16 cellular contexts compared by ENCODE assay signal in genomic region chr7:43694399-43694748, GRCh38. TPM values are rescaled to one million over a fixed set of nuclear protein-coding genes. Genes with fewer than 3 reads are reported as not detected.
DNase-seq lines count a peak whose midpoint lies in the region; ATAC-seq, FAIRE-seq and TF ChIP-seq lines count a peak whose summit lies in the region.
"Had no signal": no experiment of that assay in that cellular context is flagged by ENCODE, and none has a peak within 500 bp of the region (broad histone marks: within the 10 kb centered on the region; RNA-seq: fewer than 3 reads in every experiment).

No MANE protein-coding gene starts in this region.

- TF ChIP-seq EP300 in HepG2 (IDR thresholded peaks at IDR 0.05; ENCODE audit: low read depth in 2 of 2, low read length in 2 of 2) = no peak
- no peak for TF ChIP-seq EP300 in HepG2 (CRISPR knock-in tag; IDR thresholded peaks at IDR 0.05; ENCODE audit: borderline replicate concordance)

- H3K36me3 ChIP-seq in HepG2 (replicated peaks in 1 of 2; ENCODE audit: control insufficient read depth in 1 of 2, insufficient read depth in 2 of 2, low read length in 2 of 2) (no peaks in the 10 kb centered on the region), right lobe of liver (no peaks in the 10 kb centered on the region), adipocyte (ENCODE audit: control insufficient read depth, insufficient read depth, low read length, severe bottlenecking) (no peaks in the 10 kb centered on the region)
- H3K36me3 ChIP-seq: thyroid gland had no signal

- DNase-seq in HepG2 (ENCODE audit: low spot score) (peak; percentile 16), right lobe of liver (no peak), adipocyte (ENCODE audit: low read depth) (peak; percentile 89), fibroblast of the conjunctiva (ENCODE audit: low read depth) (peak; percentile 73), AML-193 (lab: John Stamatoyannopoulos, UW) (no peak), cerebellum (ENCODE audit: low spot score) (no peak), endothelial cell (ENCODE audit: low spot score) (no peak)
- DNase-seq: 8988T; activated CD8-positive, alpha-beta T cell treated with anti-CD3 and anti-CD28 coated beads for 36 hours; activated gamma-delta T cell; DND-41; NCI-H1092 treated with DMSO at 0.1 percent for 48 hours; NCI-H446; thyroid gland had no signal

- TF ChIP-seq CTCF in HepG2 (CRISPR knock-in tag; IDR thresholded peaks at IDR 0.05) = no peak
- no peak for TF ChIP-seq CTCF in right lobe of liver (IDR thresholded peaks at IDR 0.05)
- TF ChIP-seq CTCF in endothelial cell (IDR thresholded peaks at IDR 0.05; ENCODE audit: unreplicated experiment) = no peak

- peak; percentile 46; the same call in 1 of the 3 replicates for ATAC-seq in HepG2
- no peak for ATAC-seq in right lobe of liver
- no peak for ATAC-seq in GM21381 (IDR thresholded peaks at IDR 0.05; ENCODE audit: unreplicated experiment)
- ATAC-seq: activated CD8-positive, alpha-beta T cell treated with anti-CD3 and anti-CD28 coated beads for 36 hours had no signal

- H3K9ac ChIP-seq in HepG2 (ENCODE audit: insufficient read depth, low read depth, low read length) (no peak overlapping the region), adipocyte (ENCODE audit: low read length) (no peak overlapping the region)

- H3K4me1 ChIP-seq in HepG2 (ENCODE audit: insufficient read depth, low read length) (peaks cover 55% of the 10 kb centered on the region), right lobe of liver (peaks cover 0 to 19% (median 3%) of the 10 kb centered on the region in 4 donors), adipocyte (ENCODE audit: control insufficient read depth, insufficient read depth, low read length) (peaks cover 20% of the 10 kb centered on the region)
- H3K4me1 ChIP-seq: thyroid gland had no signal

- peaks cover 2% of the 10 kb centered on the region for H3K4me1 Mint-ChIP-seq in endothelial cell (ENCODE audit: unreplicated experiment)

- intact Hi-C loops in HepG2 (cut with micrococcal nuclease; ENCODE audit: unreplicated experiment) = loop anchor here (2.0 to 5.0 kb wide), 2 partner anchors 18 to 37 kb away; no protein-coding TSS in a partner anchor
- intact Hi-C loops in right lobe of liver (cut with DNase I) = no loop called here

- H3K9me3 ChIP-seq in HepG2 (ENCODE audit: low read length) (no peaks in the 10 kb centered on the region), right lobe of liver (no peaks in the 10 kb centered on the region), adipocyte (ENCODE audit: control insufficient read depth, low read length) (no peaks in the 10 kb centered on the region)
- H3K9me3 ChIP-seq: thyroid gland had no signal

- H3K27me3 ChIP-seq in HepG2 (ENCODE audit: control insufficient read depth in 1 of 2, insufficient read depth in 2 of 2, low read length in 2 of 2) (no peaks in the 10 kb centered on the region), right lobe of liver (no peaks in the 10 kb centered on the region), adipocyte (replicated peaks; ENCODE audit: control insufficient read depth, insufficient read depth, low read length) (no peaks in the 10 kb centered on the region)
- H3K27me3 ChIP-seq: thyroid gland had no signal

- CTCF ChIA-PET in HepG2 (lab: Yijun Ruan, JAX; ENCODE audit: low intra/inter-chr PET ratio, low total read pairs) = interaction anchor here (1.7 kb wide), 1 partner anchor 112 kb away, joined by 4 read pairs; the partner anchor contains the start of gene STK17A

- TF ChIP-seq RAD21 in HepG2 (CRISPR knock-in tag; IDR thresholded peaks at IDR 0.05) = no peak

- H3K79me2 ChIP-seq in HepG2 (ENCODE audit: insufficient read depth, low read length) = peaks cover 96% of the 10 kb centered on the region

- peak overlapping the region; percentile 26 for H3K27ac ChIP-seq in HepG2 (ENCODE audit: extremely low read length, insufficient read depth, low read length)
- no peak overlapping the region for H3K27ac ChIP-seq in right lobe of liver
- H3K27ac ChIP-seq: thyroid gland had no signal

- H3K4me3 Mint-ChIP-seq in endothelial cell (ENCODE audit: unreplicated experiment) = no peak overlapping the region
- H3K4me3 Mint-ChIP-seq: activated CD8-positive, alpha-beta T cell treated with anti-CD3 and anti-CD28 coated beads for 36 hours; memory B cell had no signal

- H3K27me3 Mint-ChIP-seq in endothelial cell (ENCODE audit: unreplicated experiment) = no peaks in the 10 kb centered on the region
- H3K27me3 Mint-ChIP-seq: activated CD8-positive, alpha-beta T cell treated with anti-CD3 and anti-CD28 coated beads for 36 hours; memory B cell had no signal

- TF ChIP-seq POLR2A in HepG2 (IDR thresholded peaks at IDR 0.05; ENCODE audit: insufficient read depth in 1 of 2, low read depth in 2 of 2, low read length in 2 of 2) (no peak), right lobe of liver (IDR thresholded peaks at IDR 0.05) (no peak)

- no peak for FAIRE-seq in HepG2 (lab: Jason Lieb, UNC)

- H3K36me3 Mint-ChIP-seq in endothelial cell (ENCODE audit: low read depth, unreplicated experiment) = no peaks in the 10 kb centered on the region
- H3K36me3 Mint-ChIP-seq: memory B cell had no signal

- POLR2A ChIA-PET in HepG2 (lab: Yijun Ruan, JAX) = interaction anchor here (2.7 kb wide), 1 partner anchor 112 kb away, joined by 17 read pairs; the partner anchor contains the start of gene STK17A

- peak overlapping the region; percentile 19; the same call in 1 of the 2 replicates for H3K4me2 ChIP-seq in HepG2 (ENCODE audit: low read depth, low read length)

- no TSS peak for BruUV-seq in HepG2 (replicated peaks; lab: Mats Ljungman, UMichigan)

- in situ Hi-C loops in HepG2 (cut with HindIII; ENCODE audit: extremely low pct_ligation_motif_present, low pct_unique_long_range_greater_than_20kb) = loop anchor here (10.0 kb wide), 1 partner anchor 50 kb away; no protein-coding TSS in a partner anchor

- H3K4me3 ChIP-seq in HepG2 (replicated peaks in 1 of 3; ENCODE audit: insufficient read depth in 1 of 3, low read depth in 2 of 3, low read length in 3 of 3) (no peak overlapping the region), right lobe of liver (no peak overlapping the region), adipocyte (ENCODE audit: low read length) (peak overlapping the region; percentile 4)
- H3K4me3 ChIP-seq: thyroid gland had no signal

- H3K9me3 Mint-ChIP-seq in endothelial cell (ENCODE audit: unreplicated experiment) = no peaks in the 10 kb centered on the region
- H3K9me3 Mint-ChIP-seq: activated CD8-positive, alpha-beta T cell treated with anti-CD3 and anti-CD28 coated beads for 36 hours; memory B cell had no signal

- H4K20me1 ChIP-seq in HepG2 (ENCODE audit: insufficient read depth, low read length) = 0 out of 2 replicates have a peak, but pooled peaks cover under 1% of the 10 kb centered on the region

- no peak overlapping the region for H3K27ac Mint-ChIP-seq in endothelial cell (ENCODE audit: unreplicated experiment)
- H3K27ac Mint-ChIP-seq: activated CD8-positive, alpha-beta T cell treated with anti-CD3 and anti-CD28 coated beads for 36 hours; memory B cell had no signal

- 42% methylated on average over 2 of the region's 2 CpGs for WGBS in HepG2 (ENCODE audit: low lambda C conversion rate)
- WGBS in right lobe of liver (ENCODE audit: insufficient coverage, low coverage, low lambda C conversion rate, missing lambda C conversion rate) = 70% methylated on average over 2 of the region's 2 CpGs

- H2AFZ ChIP-seq in HepG2 (ENCODE audit: low read length) = no peak overlapping the region

TF ChIP-seq in HepG2, 621 proteins besides CTCF, POLR2A, EP300 and RAD21:
- TF ChIP-seq SIX4 (CRISPR knock-in tag; IDR thresholded peaks at IDR 0.05) (no peak), ZNF484 (CRISPR knock-in tag; IDR thresholded peaks at IDR 0.05; ENCODE audit: borderline replicate concordance, low read depth) (no peak), SP4 (CRISPR knock-in tag; IDR thresholded peaks at IDR 0.05) (no peak), CEBPG (CRISPR knock-in tag; IDR thresholded peaks at IDR 0.05) (0 out of 2 replicates have a peak, but pooled peaks have one; percentile 12), MBNL3 (CRISPR knock-in tag; conservative IDR thresholded peaks at IDR 0.05) (no peak)
TF ChIP-seq in HepG2: peak in this region for 1.

RNA-seq across cellular contexts. Expression of gene COA1, which starts 34.9 kb away (rescaled TPM):
- total RNA-seq in HepG2 (2016; rRNA removed; fragmentation: Illumina TruSeq; extraction: Trizol) (65.7 and 73.8 TPM in 2 replicates), right lobe of liver (10 to 100 TPM; 15.8 to 35.6 (median 19.9) TPM), cerebellum (94.3 TPM), endothelial cell (ENCODE audit: unreplicated experiment) (55.5 TPM)
- total RNA-seq in HepG2 (2016; cell fraction: cytosol; rRNA removed; fragmentation: Illumina TruSeq; extraction: Trizol; ENCODE audit: low read depth) = 55.7 and 58.2 TPM in 2 replicates
- total RNA-seq in HepG2 (2016; cell fraction: insoluble cytoplasmic fraction; rRNA removed; fragmentation: Illumina TruSeq; extraction: Trizol) = 70.5 and 77.2 TPM in 2 replicates
- total RNA-seq in HepG2 (2016; cell fraction: membrane; rRNA removed; fragmentation: Illumina TruSeq; extraction: Trizol) = 72.3 and 77.3 TPM in 2 replicates
- total RNA-seq in HepG2 (2016; cell fraction: nucleus; rRNA removed; fragmentation: Illumina TruSeq; extraction: Trizol) = 76.7 and 96.2 TPM in 2 replicates
- 32.1 and 33.2 TPM in 2 replicates for polyA plus RNA-seq in HepG2 (2011; rRNA removed)
- polyA plus RNA-seq in HepG2 (2011; cell fraction: cytosol; rRNA removed) = 26.3 and 35.6 TPM in 2 replicates
- 25.4 and 32.3 TPM in 2 replicates for polyA plus RNA-seq in HepG2 (2011; cell fraction: nucleus; rRNA removed)
- 50.0 and 53.2 TPM in 2 replicates for polyA plus RNA-seq in HepG2 (2012)
- polyA plus RNA-seq in HepG2 (2016; cell fraction: cytosol; fragmentation: Illumina TruSeq; extraction: Trizol; ENCODE audit: low read depth) = 44.5 and 61.1 TPM in 2 replicates
- polyA plus RNA-seq in HepG2 (2016; cell fraction: insoluble cytoplasmic fraction; fragmentation: Illumina TruSeq; extraction: Trizol; ENCODE audit: low read depth) = 79.5 and 94.9 TPM in 2 replicates
- 74.5 and 82.3 TPM in 2 replicates for polyA plus RNA-seq in HepG2 (2016; cell fraction: membrane; fragmentation: Illumina TruSeq; extraction: Trizol; ENCODE audit: low read depth)
- 75.3 and 81.4 TPM in 2 replicates for polyA plus RNA-seq in HepG2 (2016; cell fraction: nucleus; fragmentation: Illumina TruSeq; extraction: Trizol; ENCODE audit: insufficient read depth, low read depth)
- 53.0 and 124 TPM in 2 replicates for polyA minus RNA-seq in HepG2 (2011; rRNA and poly(A)+ RNA removed; ENCODE audit: low replicate concordance)
- 14.2 and 15.8 TPM in 2 replicates for polyA minus RNA-seq in HepG2 (2011; cell fraction: cytosol; rRNA and poly(A)+ RNA removed)
- polyA minus RNA-seq in HepG2 (2011; cell fraction: nucleus; rRNA and poly(A)+ RNA removed) = 105 and 106 TPM in 2 replicates

Comparison
In these comparisons a context has a peak if more than half of its experiments do, and no peak if none do; other contexts are left out.
1. DNase-seq: peak in HepG2 (single experiment), adipocyte (single experiment) and fibroblast of the conjunctiva (single experiment); none in right lobe of liver (0 of 3), AML-193 (0 of 2), cerebellum (single experiment) and endothelial cell (single experiment).